25 cellular contexts compared by ENCODE assay signal in the genomic region with DNA sequence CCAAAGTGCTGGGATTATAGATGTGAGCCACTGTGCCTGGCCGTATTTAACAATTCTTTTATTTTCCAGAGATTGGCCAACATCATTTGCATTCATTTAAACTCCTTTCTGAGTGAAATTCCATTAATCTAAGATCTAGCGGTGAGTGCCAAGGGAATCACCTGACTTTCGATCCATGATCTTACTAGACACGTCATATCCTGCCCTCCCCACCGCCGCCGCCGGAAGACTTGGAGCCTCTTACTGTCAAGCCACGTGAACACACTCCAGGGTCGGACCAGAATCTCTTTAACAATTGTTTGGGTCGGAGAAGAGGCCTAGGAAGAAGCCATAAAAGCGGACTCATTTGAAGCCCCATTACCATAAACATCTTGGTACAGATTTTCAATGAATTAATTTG.
"Had no signal": no experiment of that assay in that cellular context is flagged by ENCODE, and none has a peak within 500 bp of the region (broad histone marks: within the 10 kb centered on the region; RNA-seq: fewer than 3 reads in every experiment).

No MANE protein-coding gene starts in this region.

- H3K27ac Mint-ChIP-seq: activated T-helper 17 cell treated with anti-CD3 and anti-CD28 coated beads, Interleukin-2, amount 50 U/mL, for 72 hours; effector memory CD8-positive, alpha-beta T cell; nephron; stimulated activated effector memory CD8-positive, alpha-beta T cell treated with anti-CD3 and anti-CD28 coated beads, Interleukin-12 subunit alpha, Interleukin-12 subunit beta, amount 100 ng/mL, for 72 hours had no signal

- H3K4me3 Mint-ChIP-seq: activated T-helper 17 cell treated with anti-CD3 and anti-CD28 coated beads, Interleukin-2, amount 50 U/mL, for 72 hours; effector memory CD8-positive, alpha-beta T cell; nephron; stimulated activated effector memory CD8-positive, alpha-beta T cell treated with anti-CD3 and anti-CD28 coated beads, Interleukin-12 subunit alpha, Interleukin-12 subunit beta, amount 100 ng/mL, for 72 hours had no signal

- H3K27ac ChIP-seq: colonic mucosa, dorsolateral prefrontal cortex, pancreas, prostate gland, sigmoid colon, stomach, tibial artery had no signal

- H3K4me3 ChIP-seq: colonic mucosa, dorsolateral prefrontal cortex, pancreas, prostate gland, sigmoid colon, stomach, tibial artery had no signal

- H3K4me1 ChIP-seq: colonic mucosa, pancreas, prostate gland, sigmoid colon, stomach, tibial artery had no signal

- H3K4me1 Mint-ChIP-seq: activated T-helper 17 cell treated with anti-CD3 and anti-CD28 coated beads, Interleukin-2, amount 50 U/mL, for 72 hours; nephron had no signal

- DNase-seq: activated CD4-positive, alpha-beta T cell treated with anti-CD3 and anti-CD28 coated beads for 4 hours; activated CD4-positive, alpha-beta T cell treated with anti-CD3 and anti-CD28 coated beads, Interleukin-2, amount 50 U/mL, for 4 hours; activated CD8-positive, alpha-beta memory T cell treated with anti-CD3 and anti-CD28 coated beads, Interleukin-2, amount 50 U/mL, for 4 hours; activated gamma-delta T cell treated with Interleukin-2 at 50 U/mL for 16 hours; activated T-cell treated with anti-CD3 and anti-CD28 coated beads, Interleukin-2, amount 50 U/mL, for 1 hour; colonic mucosa; dorsolateral prefrontal cortex; effector memory CD8-positive, alpha-beta T cell; foreskin melanocyte; left ventricle myocardium superior; pancreas; retina; sigmoid colon; small intestine; stimulated activated CD4-positive, alpha-beta T cell treated with anti-CD3 and anti-CD28 coated beads, Interleukin-4, amount 100 ng/mL, for 24 hours; stomach; tibial artery had no signal

- H3K9me3 Mint-ChIP-seq: activated naive CD4-positive, alpha-beta T cell treated with anti-CD3 and anti-CD28 coated beads, Interleukin-2, amount 50 U/mL, for 72 hours; activated T-helper 17 cell treated with anti-CD3 and anti-CD28 coated beads, Interleukin-2, amount 50 U/mL, for 72 hours; effector memory CD8-positive, alpha-beta T cell; nephron; stimulated activated effector memory CD8-positive, alpha-beta T cell treated with anti-CD3 and anti-CD28 coated beads, Interleukin-12 subunit alpha, Interleukin-12 subunit beta, amount 100 ng/mL, for 72 hours had no signal

- H3K27me3 ChIP-seq: colonic mucosa, dorsolateral prefrontal cortex, pancreas, sigmoid colon, stomach, tibial artery had no signal

- H3K36me3 ChIP-seq: colonic mucosa had no signal

- ATAC-seq: activated naive CD4-positive, alpha-beta T cell treated with anti-CD3 and anti-CD28 coated beads, Interleukin-2, amount 50 U/mL, for 72 hours; activated T-helper 17 cell treated with anti-CD3 and anti-CD28 coated beads, Interleukin-2, amount 50 U/mL, for 72 hours; effector memory CD8-positive, alpha-beta T cell; esophagus mucosa; left ventricle myocardium superior; pancreas; stimulated activated effector memory CD8-positive, alpha-beta T cell treated with anti-CD3 and anti-CD28 coated beads, Interleukin-12 subunit alpha, Interleukin-12 subunit beta, amount 100 ng/mL, for 72 hours had no signal

- H3K9me3 ChIP-seq: colonic mucosa, pancreas, prostate gland, sigmoid colon, stomach, tibial artery had no signal

- FAIRE-seq: endothelial cell of umbilical vein, islet of Langerhans, pancreas, small intestine had no signal

- H3K27me3 Mint-ChIP-seq: activated T-helper 17 cell treated with anti-CD3 and anti-CD28 coated beads, Interleukin-2, amount 50 U/mL, for 72 hours; effector memory CD8-positive, alpha-beta T cell had no signal
